Comparison of ENCODE assay signal across 8 cellular contexts in the genomic region with DNA sequence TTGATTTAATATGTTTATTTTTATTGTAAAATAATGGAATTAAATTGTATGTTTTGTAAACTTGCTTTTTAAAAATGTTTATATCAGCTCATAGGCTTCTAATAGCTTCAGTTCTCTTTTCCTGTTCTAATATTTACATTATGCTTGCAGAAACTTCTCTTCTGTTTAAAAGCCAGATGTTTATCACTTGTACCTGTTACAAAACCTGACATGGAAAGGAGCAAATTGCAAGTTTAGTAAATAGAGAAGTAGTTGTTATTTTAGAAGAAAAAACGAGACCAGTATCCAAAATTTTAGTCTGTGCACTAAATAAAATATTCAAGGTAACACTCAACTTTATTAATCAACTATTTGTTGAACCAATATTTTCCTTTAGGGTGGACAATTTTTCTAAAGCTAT.
"Had no signal": no experiment of that assay in that cellular context is flagged by ENCODE, and none has a peak within 500 bp of the region (broad histone marks: within the 10 kb centered on the region; RNA-seq: fewer than 3 reads in every experiment).

No MANE protein-coding gene starts in this region.

- H3K4me2 ChIP-seq: GM23338 had no signal

- DNase-seq: H9, HCEC 1CT, IMR-90 had no signal

- FAIRE-seq: H1, H54, K562 had no signal

- H3K4me3 ChIP-seq: GM23338, K562 had no signal

- H3K27ac ChIP-seq: HL-60 had no signal

- ATAC-seq: GM23338, K562 had no signal

- H2AFZ ChIP-seq: GM23338 had no signal
